Comparison of ENCODE assay signal across 12 cellular contexts in genomic region chr14:32808574-32809098, GRCh38.
DNase-seq lines count a peak whose midpoint lies in the region; ATAC-seq and TF ChIP-seq lines count a peak whose summit lies in the region.
"Had no signal": no experiment of that assay in that cellular context is flagged by ENCODE, and none has a peak within 500 bp of the region (broad histone marks: within the 10 kb centered on the region; RNA-seq: fewer than 3 reads in every experiment).

No MANE protein-coding gene starts in this region.

- H3K18ac ChIP-seq in mesenchymal stem cell (ENCODE audit: low read depth in 1 of 2, low read length in 2 of 2) = no peak overlapping the region

- no peak overlapping the region for H4K8ac ChIP-seq in mesenchymal stem cell (ENCODE audit: low read length)

- H3K9me3 ChIP-seq in mesenchymal stem cell (ENCODE audit: control insufficient read depth, low read length) (peaks cover 14% of the 10 kb centered on the region), tibial artery (peaks cover 0 to 16% (median 7%) of the 10 kb centered on the region in 3 donors)

- ATAC-seq in HG03571 (IDR thresholded peaks at IDR 0.05; ENCODE audit: unreplicated experiment) = no peak
- ATAC-seq: HCT116; stimulated activated naive CD8-positive, alpha-beta T cell treated with anti-CD3 and anti-CD28 coated beads, Interleukin-15, amount 100 ng/mL, for 72 hours had no signal

- WGBS in mesenchymal stem cell = 97% methylated on average over 3 of the region's 7 CpGs

- DNase-seq in Ammon's horn (ENCODE audit: low spot score) (peak; percentile 84), NCI-H1694 treated with DMSO at 0.1 percent for 48 hours (lab: John Stamatoyannopoulos, UW) (peak; percentile 75), mesenchymal stem cell (no peak), tibial artery (no peak), GDM1 (lab: John Stamatoyannopoulos, UW) (no peak), NCI-H2171 (lab: John Stamatoyannopoulos, UW) (no peak)
- DNase-seq: CD4-positive, alpha-beta memory T cell; NCI-H82; stimulated activated naive CD8-positive, alpha-beta T cell treated with anti-CD3 and anti-CD28 coated beads, Interleukin-15, amount 100 ng/mL, for 72 hours had no signal

- H3K9ac ChIP-seq in mesenchymal stem cell (ENCODE audit: low read length) = peak overlapping the region; percentile 54

- H3K14ac ChIP-seq in mesenchymal stem cell (ENCODE audit: low read length in 2 of 2) = no peak overlapping the region

- intact Hi-C loops in tibial artery (cut with DNase I; ENCODE audit: low total_unique reads) = no loop called here

- H2BK12ac ChIP-seq in mesenchymal stem cell (ENCODE audit: low read length in 2 of 2) = no peak overlapping the region

- no peaks in the 10 kb centered on the region for H3K36me3 ChIP-seq in mesenchymal stem cell (ENCODE audit: control insufficient read depth in 1 of 2, insufficient read depth in 2 of 2, low read depth in 1 of 2, low read length in 2 of 2)
- peaks cover 0 to 16% (median 8%) of the 10 kb centered on the region in 3 donors for H3K36me3 ChIP-seq in tibial artery

- H2BK120ac ChIP-seq in mesenchymal stem cell (ENCODE audit: low read depth, low read length) = no peak overlapping the region

- H2AK5ac ChIP-seq in mesenchymal stem cell (ENCODE audit: low read length, severe bottlenecking) = no peak overlapping the region

- no peaks in the 10 kb centered on the region for H3K4me1 ChIP-seq in mesenchymal stem cell (ENCODE audit: control insufficient read depth, insufficient read depth, low read depth, low read length)
- H3K4me1 ChIP-seq in tibial artery = peaks cover 0 to 39% (median 12%) of the 10 kb centered on the region in 4 donors

- no peak overlapping the region for H2BK15ac ChIP-seq in mesenchymal stem cell (ENCODE audit: low read depth, poor library complexity, severe bottlenecking)

- H3K27me3 ChIP-seq in mesenchymal stem cell (ENCODE audit: control insufficient read depth in 1 of 2, insufficient read depth in 1 of 2, low read length in 2 of 2) (no peaks in the 10 kb centered on the region), tibial artery (no peaks in the 10 kb centered on the region)

- no peaks in the 10 kb centered on the region for H3K79me1 ChIP-seq in mesenchymal stem cell (replicated peaks; ENCODE audit: low read length, poor library complexity, severe bottlenecking)

- TF ChIP-seq CTCF in tibial artery (IDR thresholded peaks at IDR 0.05) = no peak

- no peak overlapping the region for H4K91ac ChIP-seq in mesenchymal stem cell (ENCODE audit: low read length)

- no peak overlapping the region for H3K23ac ChIP-seq in mesenchymal stem cell (ENCODE audit: low read length in 2 of 2)

- no peak overlapping the region for H3K4ac ChIP-seq in mesenchymal stem cell (ENCODE audit: low read depth in 1 of 2, low read length in 2 of 2)

- no peak overlapping the region for H2BK5ac ChIP-seq in mesenchymal stem cell (ENCODE audit: low read depth, low read length, poor library complexity, severe bottlenecking)

- H3K4me2 ChIP-seq in mesenchymal stem cell (ENCODE audit: low read length, poor library complexity, severe bottlenecking) = no peak overlapping the region

- H2AFZ ChIP-seq in mesenchymal stem cell (ENCODE audit: low read depth, low read length) = no peak overlapping the region

- H3K27ac ChIP-seq in cingulate gyrus (ENCODE audit: low read depth, low read length) (peak overlapping the region; percentile 78), mesenchymal stem cell (ENCODE audit: low read length, poor library complexity, severe bottlenecking) (no peak overlapping the region), tibial artery (peak overlapping the region in 1 of 2 donors; percentile 11)

- H3K4me3 ChIP-seq in mesenchymal stem cell (ENCODE audit: insufficient read depth in 1 of 2, low read depth in 1 of 2, low read length in 2 of 2) (peak overlapping the region in 1 of 2 experiments; percentile 47), tibial artery (peak overlapping the region in 1 of 2 donors; percentile 32)

Comparison
In these comparisons a context has a peak if more than half of its experiments do, and no peak if none do; other contexts are left out.
1. DNase-seq: peak in Ammon's horn (single experiment) and NCI-H1694 treated with DMSO at 0.1 percent for 48 hours (single experiment); none in mesenchymal stem cell (single experiment), tibial artery (0 of 2), GDM1 (single experiment) and NCI-H2171 (single experiment).